In genomic region chr20:38260025-38260377, GRCh38 we compare ENCODE assay signal across 10 cellular contexts. TPM values are rescaled to one million over a fixed set of nuclear protein-coding genes. Genes with fewer than 3 reads are reported as not detected.
DNase-seq lines count a peak whose midpoint lies in the region; ATAC-seq and TF ChIP-seq lines count a peak whose summit lies in the region.
"Had no signal": no experiment of that assay in that cellular context is flagged by ENCODE, and none has a peak within 500 bp of the region (broad histone marks: within the 10 kb centered on the region; RNA-seq: fewer than 3 reads in every experiment).

No MANE protein-coding gene starts in this region.

- intact Hi-C loops in Right ventricle myocardium superior (cut with DNase I), result no loop called here

- peak overlapping the region; percentile 84 for H3K4me2 ChIP-seq in neural progenitor cell

- H3K4me3 Mint-ChIP-seq in neural progenitor cell, result peak overlapping the region; percentile 74

- peak overlapping the region; percentile 64 for H2AFZ ChIP-seq in ACC112 (ENCODE audit: low read length, unreplicated experiment)
- peak overlapping the region; percentile 86 for H2AFZ ChIP-seq in neural progenitor cell (replicated peaks)

- H3K36me3 ChIP-seq in ACC112 (ENCODE audit: insufficient read depth, low read length), result no peaks in the 10 kb centered on the region
- H3K36me3 ChIP-seq in WERI-Rb-1, result peaks cover 15% of the 10 kb centered on the region
- H3K36me3 ChIP-seq in neural progenitor cell, result no peaks in the 10 kb centered on the region

- no peak for TF ChIP-seq CTCF in WERI-Rb-1 (IDR thresholded peaks at IDR 0.05; ENCODE audit: low read depth, low read length)
- TF ChIP-seq CTCF in neural progenitor cell (IDR thresholded peaks at IDR 0.05), result no peak

- H4K20me1 ChIP-seq in neural progenitor cell (ENCODE audit: low read depth), result no peaks in the 10 kb centered on the region

- H3K4me1 ChIP-seq in ACC112 (ENCODE audit: control insufficient read depth, insufficient read depth, low read length, unreplicated experiment) (peaks cover 17% of the 10 kb centered on the region), neural progenitor cell (peaks cover 5% of the 10 kb centered on the region)
- H3K4me1 ChIP-seq: parathyroid adenoma had no signal

- peak overlapping the region; percentile 48 for H3K27ac Mint-ChIP-seq in neural progenitor cell

- H3K27ac ChIP-seq in ACC112 (ENCODE audit: low read depth, low read length) (no peak overlapping the region), WERI-Rb-1 (peak overlapping the region; percentile 72), neural progenitor cell (no peak overlapping the region)
- H3K27ac ChIP-seq: parathyroid adenoma had no signal

- peak overlapping the region; percentile 74 for H3K4me3 ChIP-seq in ACC112 (ENCODE audit: low read depth, low read length)
- peak overlapping the region; percentile 61 for H3K4me3 ChIP-seq in WERI-Rb-1 (ENCODE audit: low read depth, low read length)
- peak overlapping the region; percentile 51 for H3K4me3 ChIP-seq in neural progenitor cell

- peaks cover 26% of the 10 kb centered on the region for H3K4me1 Mint-ChIP-seq in neural progenitor cell

- H3K27me3 Mint-ChIP-seq in neural progenitor cell (ENCODE audit: insufficient read depth, low read depth), result peaks cover 9% of the 10 kb centered on the region

- H3K27me3 ChIP-seq in ACC112 (ENCODE audit: insufficient read depth, low read length), result no peaks in the 10 kb centered on the region
- H3K27me3 ChIP-seq in WERI-Rb-1 (ENCODE audit: insufficient read depth, low read depth, severe bottlenecking), result no peaks in the 10 kb centered on the region
- peaks cover 42% of the 10 kb centered on the region for H3K27me3 ChIP-seq in neural progenitor cell

- DNase-seq in WERI-Rb-1, result no peak
- no peak for DNase-seq in Right ventricle myocardium superior
- no peak for DNase-seq in neural progenitor cell (ENCODE audit: low spot score)
- DNase-seq in RKO (ENCODE audit: low spot score), result no peak
- DNase-seq in activated CD4-positive, alpha-beta T cell treated with anti-CD3 and anti-CD28 coated beads, Interleukin-2, amount 50 U/mL, for 4 hours, result no peak
- no peak for DNase-seq in HT-29 (ENCODE audit: low spot score)
- DNase-seq: NCI-H524 treated with DMSO at 0.1 percent for 48 hours had no signal

- no peaks in the 10 kb centered on the region for H3K79me2 ChIP-seq in ACC112 (ENCODE audit: control insufficient read depth, insufficient read depth, low read length, unreplicated experiment)
- H3K79me2 ChIP-seq in neural progenitor cell (ENCODE audit: low read depth), result no peaks in the 10 kb centered on the region
- H3K79me2 ChIP-seq: parathyroid adenoma had no signal

- ATAC-seq in Right ventricle myocardium superior (ENCODE audit: poor library complexity) (peak; percentile 36), GM19395 (IDR thresholded peaks at IDR 0.05; ENCODE audit: unreplicated experiment) (no peak)

- peaks cover 7% of the 10 kb centered on the region for H3F3A ChIP-seq in neural progenitor cell (ENCODE audit: low read depth)

- H3K9me3 Mint-ChIP-seq in neural progenitor cell, result peaks cover 4% of the 10 kb centered on the region

- H3K9ac ChIP-seq in neural progenitor cell, result no peak overlapping the region
- H3K9ac ChIP-seq: parathyroid adenoma had no signal

- H3K9me3 ChIP-seq in WERI-Rb-1 (ENCODE audit: severe bottlenecking), result peaks cover 6% of the 10 kb centered on the region
- no peaks in the 10 kb centered on the region for H3K9me3 ChIP-seq in neural progenitor cell (ENCODE audit: low read depth)

- H3K36me3 Mint-ChIP-seq in neural progenitor cell, result peaks cover 3% of the 10 kb centered on the region

RNA-seq across cellular contexts. Expression of gene KIAA1755, which starts 0.5 kb away (rescaled TPM):
- 5.4 TPM for total RNA-seq in Right ventricle myocardium superior
- total RNA-seq in neural progenitor cell (ENCODE audit: low replicate concordance), result 0.22 TPM in 2 replicates
- 0.05 TPM in 1 of 2 replicates, not detected in the other for total RNA-seq in HT-29 (2014; rRNA removed; shearing (Covaris generic))

RNA-seq across cellular contexts. Expression of gene BPI, which starts 44.0 kb away (rescaled TPM):
- total RNA-seq in Right ventricle myocardium superior (0.11 TPM), neural progenitor cell (ENCODE audit: low replicate concordance) (not detected in 2 replicates)
- total RNA-seq in HT-29 (2014; rRNA removed; shearing (Covaris generic)), result not detected in 2 replicates
